ENCODE assay signal across 36 cellular contexts in the genomic region with DNA sequence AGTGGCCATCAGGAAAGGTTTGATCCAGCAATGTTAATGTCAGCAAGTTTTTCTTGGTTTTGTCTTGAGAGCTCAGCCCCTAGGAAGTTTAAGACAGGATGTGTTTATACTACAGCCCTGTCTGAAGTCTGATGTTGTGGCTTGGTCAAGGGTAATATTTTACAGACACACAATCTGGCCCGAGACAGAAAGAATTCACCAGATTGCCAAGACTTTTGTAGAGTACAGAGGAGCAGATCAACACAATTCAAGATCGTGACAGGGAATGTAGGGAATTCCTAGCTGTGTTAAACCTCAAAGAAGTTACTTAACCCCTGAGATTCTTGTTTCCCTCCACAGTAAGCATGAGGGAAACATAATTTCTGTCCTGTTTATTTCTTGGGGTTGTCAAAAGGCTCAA.
"Had no signal": no experiment of that assay in that cellular context is flagged by ENCODE, and none has a peak within 500 bp of the region (broad histone marks: within the 10 kb centered on the region; RNA-seq: fewer than 3 reads in every experiment).

No MANE protein-coding gene starts in this region.

- H3K4me1 Mint-ChIP-seq: activated B cell treated with CpG ODN at 0.5 μM for 24 hours; activated naive CD8-positive, alpha-beta T cell treated with anti-CD3 and anti-CD28 coated beads for 36 hours; activated T-helper 17 cell treated with anti-CD3 and anti-CD28 coated beads, Interleukin-2, amount 50 U/mL, for 72 hours; T-cell; T-helper 17 cell had no signal

- FAIRE-seq: bronchial epithelial cell had no signal

- H3K27me3 Mint-ChIP-seq: activated B cell treated with CpG ODN at 0.5 μM for 24 hours; activated CD4-positive, alpha-beta memory T cell treated with anti-CD3 and anti-CD28 coated beads for 36 hours; activated T-helper 17 cell treated with anti-CD3 and anti-CD28 coated beads, Interleukin-2, amount 50 U/mL, for 72 hours; brain; T-helper 17 cell had no signal

- DNase-seq: activated B cell treated with CpG ODN at 0.5 μM for 24 hours; activated CD4-positive, alpha-beta memory T cell treated with anti-CD3 and anti-CD28 coated beads for 36 hours; activated CD4-positive, alpha-beta T cell treated with anti-CD3 and anti-CD28 coated beads for 4 hours; activated CD4-positive, alpha-beta T cell treated with anti-CD3 and anti-CD28 coated beads, Interleukin-2, amount 50 U/mL, for 1 hour; activated CD4-positive, CD25-positive, alpha-beta regulatory T cell treated with anti-CD3 and anti-CD28 coated beads, Interleukin-2, amount 50 U/mL, for 72 hours; activated CD8-positive, alpha-beta memory T cell treated with anti-CD3 and anti-CD28 coated beads, Interleukin-2, amount 50 U/mL, for 48 hours; activated effector memory CD4-positive, alpha-beta T cell treated with anti-CD3 and anti-CD28 coated beads, Interleukin-2, amount 50 U/mL, for 16 hours; activated naive CD4-positive, alpha-beta T cell; activated naive CD4-positive, alpha-beta T cell treated with anti-CD3 and anti-CD28 coated beads, Interleukin-2, amount 50 U/mL, for 16 hours; activated naive CD8-positive, alpha-beta T cell treated with anti-CD3 and anti-CD28 coated beads for 36 hours; activated T-cell treated with anti-CD3 and anti-CD28 coated beads, Interleukin-2, amount 50 U/mL, for 72 hours; amniotic stem cell; aorta; MM.1S; MV-4-11; NCI-H1092; NCI-H1694 treated with DMSO at 0.1 percent for 48 hours; NCI-H2029; NCI-H510A; NCI-H526; NCI-H748 treated with DMSO at 0.1 percent for 48 hours; NK-92 treated with Interleukin-12 subunit alpha and Interleukin-12 subunit beta, amount 100 ng/mL, for 24 hours; PC-3; Peyer's patch; SIG-M5; T-cell; T-helper 17 cell; T-helper 9 cell had no signal

- H3K36me3 ChIP-seq: Peyer's patch had no signal

- H3K9me3 ChIP-seq: Peyer's patch had no signal

- H3K4me3 Mint-ChIP-seq: activated B cell treated with CpG ODN at 0.5 μM for 24 hours; activated CD4-positive, alpha-beta memory T cell treated with anti-CD3 and anti-CD28 coated beads for 36 hours; activated naive CD8-positive, alpha-beta T cell treated with anti-CD3 and anti-CD28 coated beads for 36 hours; activated T-cell treated with anti-CD3 and anti-CD28 coated beads, Interleukin-2, amount 50 U/mL, for 72 hours; activated T-helper 17 cell treated with anti-CD3 and anti-CD28 coated beads, Interleukin-2, amount 50 U/mL, for 72 hours; brain; T-cell; T-helper 17 cell had no signal

- ATAC-seq: activated T-cell treated with anti-CD3 and anti-CD28 coated beads, Interleukin-2, amount 50 U/mL, for 72 hours; activated T-helper 17 cell treated with anti-CD3 and anti-CD28 coated beads, Interleukin-2, amount 50 U/mL, for 72 hours; PC-3; Right ventricle myocardium inferior; SK-N-SH treated with all-trans-retinoic acid at 6 μM for 48 hours; T-cell; T-helper 17 cell had no signal

- H3K4me1 ChIP-seq: Peyer's patch had no signal

- H3K4me2 ChIP-seq: KMS-11 had no signal

- H3K27ac ChIP-seq: KMS-11, Peyer's patch, RWPE1, VCaP had no signal

- H3K36me3 Mint-ChIP-seq: activated CD4-positive, alpha-beta memory T cell treated with anti-CD3 and anti-CD28 coated beads for 36 hours; activated naive CD8-positive, alpha-beta T cell treated with anti-CD3 and anti-CD28 coated beads for 36 hours; brain; T-cell had no signal

- H3K27me3 ChIP-seq: Peyer's patch had no signal

- H3K27ac Mint-ChIP-seq: activated B cell treated with CpG ODN at 0.5 μM for 24 hours; activated CD4-positive, alpha-beta memory T cell treated with anti-CD3 and anti-CD28 coated beads for 36 hours; activated naive CD8-positive, alpha-beta T cell treated with anti-CD3 and anti-CD28 coated beads for 36 hours; activated T-cell treated with anti-CD3 and anti-CD28 coated beads, Interleukin-2, amount 50 U/mL, for 72 hours; activated T-helper 17 cell treated with anti-CD3 and anti-CD28 coated beads, Interleukin-2, amount 50 U/mL, for 72 hours; T-cell; T-helper 17 cell had no signal

- H3K9ac ChIP-seq: KMS-11 had no signal

- H3K4me3 ChIP-seq: Peyer's patch had no signal
